22 cellular contexts compared by ENCODE assay signal in the genomic region with DNA sequence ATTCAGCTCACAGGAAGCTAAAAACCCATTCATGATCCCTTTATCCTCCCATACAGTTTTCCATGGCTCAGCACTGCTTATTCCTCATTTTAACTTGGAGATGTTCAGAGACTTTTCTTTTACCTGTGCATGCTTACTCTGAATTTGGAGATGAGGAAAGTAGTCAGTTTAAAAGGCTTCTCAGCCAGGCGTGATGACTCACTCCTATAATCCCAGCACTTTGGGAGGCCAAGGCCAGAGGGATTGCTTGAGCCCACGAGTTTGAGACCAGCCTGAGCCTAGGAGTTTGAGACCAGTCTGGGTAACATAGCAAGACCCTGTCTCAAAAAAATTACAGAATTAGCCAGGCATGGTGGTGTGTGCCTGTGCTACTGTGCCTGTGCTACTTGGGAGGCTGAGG. TPM values are rescaled to one million over a fixed set of nuclear protein-coding genes. Genes with fewer than 3 reads are reported as not detected.
DNase-seq lines count a peak whose midpoint lies in the region; TF ChIP-seq lines count a peak whose summit lies in the region.
"Had no signal": no experiment of that assay in that cellular context is flagged by ENCODE, and none has a peak within 500 bp of the region (broad histone marks: within the 10 kb centered on the region; RNA-seq: fewer than 3 reads in every experiment).

No MANE protein-coding gene starts in this region.

- no peaks in the 10 kb centered on the region for H3K27me3 ChIP-seq in sigmoid colon

- peaks cover 5 to 55% (median 13%) of the 10 kb centered on the region in 4 donors for H3K36me3 ChIP-seq in sigmoid colon

- TF ChIP-seq POLR2A in sigmoid colon (IDR thresholded peaks at IDR 0.05) = no peak

- peak overlapping the region; percentile 27 for H3K27ac Mint-ChIP-seq in T-helper 1 cell treated with Interleukin-12 subunit alpha and Interleukin-12 subunit beta and Interleukin-4 antibody, amounts not matched to agents 30 μg/mL and 1 μg/mL, for 36 hours
- H3K27ac Mint-ChIP-seq in nephron progenitor cell = no peak overlapping the region
- H3K27ac Mint-ChIP-seq: B cell, GM23338, HFFc6 had no signal

- peaks cover 0 to 23% (median 17%) of the 10 kb centered on the region in 4 donors for H3K4me1 ChIP-seq in sigmoid colon

- H3K9me3 ChIP-seq in sigmoid colon = no peaks in the 10 kb centered on the region

- WGBS in sigmoid colon, 2 donors = 82 to 87% methylated on average over 2 of the region's 2 CpGs

- H3K36me3 Mint-ChIP-seq in T-helper 1 cell treated with Interleukin-12 subunit alpha and Interleukin-12 subunit beta and Interleukin-4 antibody, amounts not matched to agents 30 μg/mL and 1 μg/mL, for 36 hours (ENCODE audit: low read depth) = peaks cover 54% of the 10 kb centered on the region
- H3K36me3 Mint-ChIP-seq in nephron progenitor cell (ENCODE audit: low read depth) = peaks cover 53% of the 10 kb centered on the region

- no peaks in the 10 kb centered on the region for H3K27me3 Mint-ChIP-seq in T-helper 1 cell treated with Interleukin-12 subunit alpha and Interleukin-12 subunit beta and Interleukin-4 antibody, amounts not matched to agents 30 μg/mL and 1 μg/mL, for 36 hours (ENCODE audit: low read depth)
- H3K27me3 Mint-ChIP-seq in nephron progenitor cell (ENCODE audit: low read depth, poor library complexity) = no peaks in the 10 kb centered on the region
- H3K27me3 Mint-ChIP-seq: B cell; CD4-positive, alpha-beta T cell had no signal

- H3K27ac ChIP-seq in sigmoid colon = no peak overlapping the region
- H3K27ac ChIP-seq: 22Rv1, RWPE1 had no signal

- H3K4me3 Mint-ChIP-seq in T-helper 1 cell treated with Interleukin-12 subunit alpha and Interleukin-12 subunit beta and Interleukin-4 antibody, amounts not matched to agents 30 μg/mL and 1 μg/mL, for 36 hours = no peak overlapping the region
- H3K4me3 Mint-ChIP-seq in nephron progenitor cell = no peak overlapping the region
- H3K4me3 Mint-ChIP-seq: B cell; CD4-positive, alpha-beta T cell; GM23338; HFFc6 had no signal

- no peaks in the 10 kb centered on the region for H3K9me3 Mint-ChIP-seq in T-helper 1 cell treated with Interleukin-12 subunit alpha and Interleukin-12 subunit beta and Interleukin-4 antibody, amounts not matched to agents 30 μg/mL and 1 μg/mL, for 36 hours
- H3K9me3 Mint-ChIP-seq in nephron progenitor cell = no peaks in the 10 kb centered on the region
- H3K9me3 Mint-ChIP-seq: CD4-positive, alpha-beta T cell; GM23338; HFFc6 had no signal

- intact Hi-C loops in sigmoid colon (cut with DNase I) = no loop called here

- TF ChIP-seq EP300 in sigmoid colon (IDR thresholded peaks at IDR 0.05) = no peak

- H3K4me3 ChIP-seq in sigmoid colon = no peak overlapping the region
- H3K4me3 ChIP-seq: GM23338 had no signal

- TF ChIP-seq CTCF in sigmoid colon (IDR thresholded peaks at IDR 0.05) (no peak), nephron progenitor cell (IDR thresholded peaks at IDR 0.05) (no peak)

- no peak for DNase-seq in T-helper 1 cell
- peak; percentile 18 for DNase-seq in ELR (ENCODE audit: low read depth)
- peak; percentile 39 for DNase-seq in MV-4-11 (lab: John Stamatoyannopoulos, UW)
- peak; percentile 45 for DNase-seq in iris pigment epithelial cell (ENCODE audit: low read depth)
- no peak for DNase-seq in sigmoid colon
- no peak for DNase-seq in HT-29 (ENCODE audit: low spot score)
- no peak for DNase-seq in nephron progenitor cell
- DNase-seq: CD4-positive, alpha-beta T cell; GDM1; HFFc6; Kasumi-1; NCI-H1417 treated with DMSO at 0.1 percent for 48 hours; NCI-H2029 treated with DMSO at 0.1 percent for 48 hours; NCI-H2171 treated with DMSO at 0.1 percent for 48 hours; NCI-H446 treated with DMSO at 0.1 percent for 48 hours; NCI-H748 treated with DMSO at 0.1 percent for 48 hours; PC-3 had no signal

- H3K4me1 Mint-ChIP-seq in T-helper 1 cell treated with Interleukin-12 subunit alpha and Interleukin-12 subunit beta and Interleukin-4 antibody, amounts not matched to agents 30 μg/mL and 1 μg/mL, for 36 hours (ENCODE audit: low read depth) = peaks cover 43% of the 10 kb centered on the region
- peaks cover 4% of the 10 kb centered on the region for H3K4me1 Mint-ChIP-seq in nephron progenitor cell
- H3K4me1 Mint-ChIP-seq: GM23338 had no signal

RNA-seq across cellular contexts. Expression of gene TMEM217, which starts 30.3 kb away (rescaled TPM):
- total RNA-seq in sigmoid colon = 1 to 10 TPM in 2 of 4 donors, under 1 TPM in 1, not detected in 1; 0.55 to 5.3 (median 1.1) TPM
- under 1 TPM; 0.60 to 0.90 (median 0.69) TPM for polyA plus RNA-seq in sigmoid colon
- 1.4 and 1.8 TPM in 2 replicates for total RNA-seq in HT-29 (2014; rRNA removed; shearing (Covaris generic))
- total RNA-seq: GM23338 had no signal

RNA-seq across cellular contexts. Expression of gene TBC1D22B, which starts 30.7 kb away (rescaled TPM):
- 1 to 10 TPM; 6.1 to 7.2 (median 6.3) TPM for total RNA-seq in sigmoid colon
- polyA plus RNA-seq in sigmoid colon = 10 to 100 TPM in 1 of 3 donors, 1 to 10 TPM in 2; 8.6 to 10.8 (median 9.5) TPM
- 7.8 and 8.2 TPM in 2 replicates for total RNA-seq in HT-29 (2014; rRNA removed; shearing (Covaris generic))

Comparison
In these comparisons a context has a peak if more than half of its experiments do, and no peak if none do; other contexts are left out.
1. DNase-seq: peak in ELR (single experiment), MV-4-11 (single experiment) and iris pigment epithelial cell (single experiment); none in T-helper 1 cell (0 of 5), sigmoid colon (single experiment), HT-29 (single experiment) and nephron progenitor cell (single experiment).